8 cellular contexts compared by ENCODE assay signal in the genomic region with DNA sequence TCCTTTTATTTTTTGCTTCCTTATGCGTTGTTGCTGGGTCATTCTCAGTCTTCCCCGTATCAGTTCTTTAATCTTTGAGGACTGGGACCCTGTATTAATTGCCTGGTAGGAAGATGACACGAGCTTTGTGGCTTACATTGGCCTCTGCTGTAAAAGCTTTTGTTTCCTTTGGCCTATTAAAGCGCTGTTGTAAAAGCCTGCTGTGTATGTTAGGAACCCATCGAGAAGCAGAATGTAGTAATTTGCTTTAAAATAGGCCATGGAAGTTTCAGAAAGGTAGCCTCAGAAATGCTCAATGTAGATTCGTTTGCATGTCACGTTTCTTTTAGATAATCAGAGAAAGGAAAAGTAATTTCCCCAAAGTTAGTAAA.
A peak's percentile ranks its signal among the peaks of the same experiment; 100 is the strongest.
DNase-seq lines count a peak whose midpoint lies in the region; ATAC-seq and TF ChIP-seq lines count a peak whose summit lies in the region.

No MANE protein-coding gene starts in this region.

- peaks cover 5% of the 10 kb centered on the region for H3K36me3 Mint-ChIP-seq in activated CD4-positive, alpha-beta T cell treated with anti-CD3 and anti-CD28 coated beads, Interleukin-2, amount 10 ng/mL, durations not matched to agents 7 days and 5 days (ENCODE audit: low read depth)
- peaks cover 15% of the 10 kb centered on the region for H3K36me3 Mint-ChIP-seq in central memory CD8-positive, alpha-beta T cell (ENCODE audit: insufficient read depth)

- H3K27me3 Mint-ChIP-seq in activated CD4-positive, alpha-beta T cell treated with anti-CD3 and anti-CD28 coated beads, Interleukin-2, amount 10 ng/mL, durations not matched to agents 7 days and 5 days, result no peaks in the 10 kb centered on the region
- no peaks in the 10 kb centered on the region for H3K27me3 Mint-ChIP-seq in central memory CD8-positive, alpha-beta T cell

- H3K9me3 Mint-ChIP-seq in activated CD4-positive, alpha-beta T cell treated with anti-CD3 and anti-CD28 coated beads, Interleukin-2, amount 10 ng/mL, durations not matched to agents 7 days and 5 days, result peaks cover 6% of the 10 kb centered on the region
- H3K9me3 Mint-ChIP-seq in central memory CD8-positive, alpha-beta T cell, result peaks cover 10% of the 10 kb centered on the region

- POLR2A ChIA-PET in activated CD4-positive, alpha-beta T cell treated with anti-CD3 and anti-CD28 coated beads, Interleukin-2, amount 10 ng/mL, durations not matched to agents 7 days and 5 days (lab: Charles Lee), result interaction anchor here (0.8 kb wide), 1 partner anchor 275 kb away, joined by 3 read pairs; the partner anchor contains the start of gene RFC3

- no peak for TF ChIP-seq CTCF in mucosa of descending colon (IDR thresholded peaks at IDR 0.05)

- H3K27ac Mint-ChIP-seq in activated CD4-positive, alpha-beta T cell treated with anti-CD3 and anti-CD28 coated beads, Interleukin-2, amount 10 ng/mL, durations not matched to agents 7 days and 5 days, result peak overlapping the region; percentile 97
- H3K27ac Mint-ChIP-seq in central memory CD8-positive, alpha-beta T cell (ENCODE audit: low read depth), result peak overlapping the region; percentile 98

- ATAC-seq in HG03520 (IDR thresholded peaks at IDR 0.05; ENCODE audit: unreplicated experiment) (peak; percentile 2), mucosa of descending colon (no peak)
- ATAC-seq in central memory CD8-positive, alpha-beta T cell (replicated peaks; ENCODE audit: extremely low read depth, poor library complexity, severe bottlenecking), result peak; percentile 29

- no peak for DNase-seq in activated CD4-positive, alpha-beta T cell treated with anti-CD3 and anti-CD28 coated beads, Interleukin-2, amount 10 ng/mL, durations not matched to agents 7 days and 5 days
- DNase-seq in activated CD4-positive, alpha-beta T cell treated with anti-CD3 and anti-CD28 coated beads for 4 hours, result no peak
- no peak for DNase-seq in central memory CD8-positive, alpha-beta T cell (ENCODE audit: low spot score in 2 of 2)
- DNase-seq in mucosa of descending colon (no peak), NCI-H1694 treated with DMSO at 0.1 percent for 48 hours (lab: John Stamatoyannopoulos, UW) (no peak), Ammon's horn (ENCODE audit: low spot score) (no peak), G401 (ENCODE audit: low spot score) (no peak)

- peak overlapping the region; percentile 77 for H3K4me3 Mint-ChIP-seq in activated CD4-positive, alpha-beta T cell treated with anti-CD3 and anti-CD28 coated beads, Interleukin-2, amount 10 ng/mL, durations not matched to agents 7 days and 5 days
- H3K4me3 Mint-ChIP-seq in central memory CD8-positive, alpha-beta T cell, result peak overlapping the region; percentile 87

- CTCF ChIA-PET in activated CD4-positive, alpha-beta T cell treated with anti-CD3 and anti-CD28 coated beads, Interleukin-2, amount 10 ng/mL, durations not matched to agents 7 days and 5 days (lab: Charles Lee), result interaction anchor here (0.6 to 2.2 kb wide), 21 partner anchors 10 to 1166 kb away, joined by 3 to 13 read pairs (median 3); no protein-coding TSS in a partner anchor

- H3K9me3 ChIP-seq in mucosa of descending colon, result no peaks in the 10 kb centered on the region

- in situ Hi-C loops in G401 (cut with HindIII; ENCODE audit: low sequenced_read_pairs), result no loop called here

- peaks cover 4% of the 10 kb centered on the region for H3K36me3 ChIP-seq in mucosa of descending colon (ENCODE audit: low read depth)

- H3K4me3 ChIP-seq in mucosa of descending colon, result peak overlapping the region; percentile 18

- H3K4me1 Mint-ChIP-seq in activated CD4-positive, alpha-beta T cell treated with anti-CD3 and anti-CD28 coated beads, Interleukin-2, amount 10 ng/mL, durations not matched to agents 7 days and 5 days, result peaks cover 32% of the 10 kb centered on the region
- peaks cover 35% of the 10 kb centered on the region for H3K4me1 Mint-ChIP-seq in central memory CD8-positive, alpha-beta T cell

- peaks cover 25% of the 10 kb centered on the region for H3K4me1 ChIP-seq in mucosa of descending colon (ENCODE audit: low read depth)

- intact Hi-C loops in mucosa of descending colon (cut with DNase I, micrococcal nuclease), result loop anchor here in 1 of 2 donors (5.0 kb wide), 1 partner anchor 179 kb away; no protein-coding TSS in a partner anchor
